Comparison of ENCODE assay signal across 8 cellular contexts in genomic region chr16:28292731-28293588, GRCh38. TPM values are rescaled to one million over a fixed set of nuclear protein-coding genes. Genes with fewer than 3 reads are reported as not detected.
DNase-seq lines count a peak whose midpoint lies in the region; TF ChIP-seq lines count a peak whose summit lies in the region.

No MANE protein-coding gene starts in this region.

- DNase-seq in DMS53 (lab: John Stamatoyannopoulos, UW) (peak; percentile 69), HuH-7 (ENCODE audit: low spot score) (peak; percentile 37), fibroblast of villous mesenchyme (ENCODE audit: low read depth) (no peak), retinal pigment epithelial cell (ENCODE audit: low read depth) (no peak), erythroblast (lab: John Stamatoyannopoulos, UW) (no peak), amniotic stem cell (lab: John Stamatoyannopoulos, UW) (no peak), Ammon's horn (ENCODE audit: low spot score) (no peak)
- peak; percentile 24 for DNase-seq in activated CD4-positive, alpha-beta T cell treated with anti-CD3 and anti-CD28 coated beads, Interleukin-2, amount 10 ng/mL, durations not matched to agents 7 days and 5 days

- H3K36me3 Mint-ChIP-seq in activated CD4-positive, alpha-beta T cell treated with anti-CD3 and anti-CD28 coated beads, Interleukin-2, amount 10 ng/mL, durations not matched to agents 7 days and 5 days (ENCODE audit: low read depth), result peaks cover 25% of the 10 kb centered on the region

- no peak for TF ChIP-seq CTCF in fibroblast of villous mesenchyme (IDR thresholded peaks at IDR 0.05; ENCODE audit: insufficient read depth, low read depth, low read length)
- no peak for TF ChIP-seq CTCF in retinal pigment epithelial cell (conservative IDR thresholded peaks at IDR 0.05; ENCODE audit: low read depth, low read length)

- peaks cover 71% of the 10 kb centered on the region for H3K4me1 Mint-ChIP-seq in activated CD4-positive, alpha-beta T cell treated with anti-CD3 and anti-CD28 coated beads, Interleukin-2, amount 10 ng/mL, durations not matched to agents 7 days and 5 days

- POLR2A ChIA-PET in activated CD4-positive, alpha-beta T cell treated with anti-CD3 and anti-CD28 coated beads, Interleukin-2, amount 10 ng/mL, durations not matched to agents 7 days and 5 days (lab: Charles Lee), result interaction anchor here (1.0 kb wide), 1 partner anchor 14 kb away, joined by 3 read pairs; no protein-coding TSS in a partner anchor

- H3K27me3 Mint-ChIP-seq in activated CD4-positive, alpha-beta T cell treated with anti-CD3 and anti-CD28 coated beads, Interleukin-2, amount 10 ng/mL, durations not matched to agents 7 days and 5 days, result peaks cover 10% of the 10 kb centered on the region

- TF ChIP-seq POLR2A in erythroblast (IDR thresholded peaks at IDR 0.05; ENCODE audit: low read length), result no peak

- CTCF ChIA-PET in activated CD4-positive, alpha-beta T cell treated with anti-CD3 and anti-CD28 coated beads, Interleukin-2, amount 10 ng/mL, durations not matched to agents 7 days and 5 days (lab: Charles Lee), result interaction anchor here (0.6 to 3.1 kb wide), 3 partner anchors 15 to 183 kb away, joined by 3 to 9 read pairs (median 3); no protein-coding TSS in a partner anchor

- peak overlapping the region; percentile 80 for H3K27ac Mint-ChIP-seq in activated CD4-positive, alpha-beta T cell treated with anti-CD3 and anti-CD28 coated beads, Interleukin-2, amount 10 ng/mL, durations not matched to agents 7 days and 5 days

- peak overlapping the region; percentile 48 for H3K4me3 ChIP-seq in fibroblast of villous mesenchyme (ENCODE audit: low read depth, low read length)
- peak overlapping the region; percentile 69 for H3K4me3 ChIP-seq in retinal pigment epithelial cell (ENCODE audit: low read length)

- peak overlapping the region; percentile 88 for H3K4me3 Mint-ChIP-seq in activated CD4-positive, alpha-beta T cell treated with anti-CD3 and anti-CD28 coated beads, Interleukin-2, amount 10 ng/mL, durations not matched to agents 7 days and 5 days

- no peaks in the 10 kb centered on the region for H3K9me3 Mint-ChIP-seq in activated CD4-positive, alpha-beta T cell treated with anti-CD3 and anti-CD28 coated beads, Interleukin-2, amount 10 ng/mL, durations not matched to agents 7 days and 5 days

RNA-seq across cellular contexts. Expression of gene SBK1, which starts 0.6 kb away (rescaled TPM):
- total RNA-seq in activated CD4-positive, alpha-beta T cell treated with anti-CD3 and anti-CD28 coated beads, Interleukin-2, amount 10 ng/mL, durations not matched to agents 7 days and 5 days, result 10 to 100 TPM; 17.9 to 19.4 TPM
- total RNA-seq in fibroblast of villous mesenchyme, result under 0.01 TPM in 1 of 2 replicates, not detected in the other

Comparison
In these comparisons a context has a peak if more than half of its experiments do, and no peak if none do; other contexts are left out.
1. DNase-seq: peak in DMS53 (single experiment), HuH-7 (single experiment) and activated CD4-positive, alpha-beta T cell treated with anti-CD3 and anti-CD28 coated beads, Interleukin-2, amount 10 ng/mL, durations not matched to agents 7 days and 5 days (single experiment); none in fibroblast of villous mesenchyme (single experiment), retinal pigment epithelial cell (single experiment), erythroblast (0 of 2), amniotic stem cell (single experiment) and Ammon's horn (single experiment).
2. RNA of gene SBK1, which starts 0.6 kb away (total RNA-seq): 17.9 to 19.4 TPM in activated CD4-positive, alpha-beta T cell treated with anti-CD3 and anti-CD28 coated beads, Interleukin-2, amount 10 ng/mL, durations not matched to agents 7 days and 5 days; under 0.01 TPM in fibroblast of villous mesenchyme; every median in the first group is over 10 times any median in the second.